Comparison of ENCODE assay signal across 2 cellular contexts in genomic region chr2:65541773-65542172, GRCh38.
TF ChIP-seq lines count a peak whose summit lies in the region.

No MANE protein-coding gene starts in this region.

TF ChIP-seq in HepG2, 621 proteins besides CTCF, POLR2A, EP300 and RAD21 (continued from another document):
- no peak for TF ChIP-seq ZBTB40 (IDR thresholded peaks at IDR 0.05)
- TF ChIP-seq ZBTB40 (CRISPR knock-in tag; IDR thresholded peaks at IDR 0.05), result peak; percentile 85; the same call in 1 of the 2 replicates

TF ChIP-seq in K562, 482 proteins besides CTCF, POLR2A, EP300 and RAD21 (continued from another document):
- TF ChIP-seq ZBTB40 (IDR thresholded peaks at IDR 0.05), result peak; percentile 88
- peak; percentile 84 for TF ChIP-seq ZBTB40 (CRISPR knock-in tag; IDR thresholded peaks at IDR 0.05)
